In the genomic region with DNA sequence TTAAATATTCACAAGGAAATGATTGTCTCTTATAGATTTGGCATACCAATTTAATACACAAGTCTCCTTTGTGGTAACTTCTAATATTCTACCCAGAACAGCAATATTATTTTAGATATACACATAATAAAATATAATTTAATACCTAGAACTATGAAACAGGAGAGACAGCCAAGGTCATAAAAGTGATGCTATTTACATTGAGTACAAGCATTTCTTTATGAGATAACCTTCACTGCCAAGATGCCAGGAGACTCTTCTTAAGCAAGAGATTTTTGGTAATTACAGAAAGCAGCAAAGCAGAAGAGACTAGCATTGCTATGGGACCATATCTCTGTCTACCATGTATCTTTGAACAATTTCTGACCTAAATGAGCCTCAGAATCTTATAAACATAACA, we compare ENCODE assay signal across 35 cellular contexts.
"Had no signal": no experiment of that assay in that cellular context is flagged by ENCODE, and none has a peak within 500 bp of the region (broad histone marks: within the 10 kb centered on the region; RNA-seq: fewer than 3 reads in every experiment).

No MANE protein-coding gene starts in this region.

- H3K4me3 ChIP-seq: MG63 had no signal

- DNase-seq: Karpas-422, Kasumi-1, MG63, MM.1S, MV-4-11, NCI-H1048, NCI-H1092, NCI-H1092 treated with DMSO at 0.1 percent for 48 hours, NCI-H1105, NCI-H1105 treated with DMSO at 0.1 percent for 48 hours, NCI-H1417, NCI-H1417 treated with DMSO at 0.1 percent for 48 hours, NCI-H1436, NCI-H1436 treated with DMSO at 0.1 percent for 48 hours, NCI-H146, NCI-H1694, NCI-H1694 treated with DMSO at 0.1 percent for 48 hours, NCI-H187, NCI-H187 treated with DMSO at 0.1 percent for 48 hours, NCI-H1930, NCI-H2029, NCI-H2029 treated with DMSO at 0.1 percent for 48 hours, NCI-H2081, NCI-H2081 treated with DMSO at 0.1 percent for 48 hours, NCI-H2107, NCI-H2171, NCI-H2171 treated with DMSO at 0.1 percent for 48 hours, NCI-H2227 treated with DMSO at 0.1 percent for 48 hours, NCI-H226, NCI-H345, NCI-H446, NCI-H446 treated with DMSO at 0.1 percent for 48 hours, NCI-H510A, NCI-H510A treated with DMSO at 0.1 percent for 48 hours had no signal

- H3K27me3 ChIP-seq: MG63 had no signal

- H3K4me2 ChIP-seq: KMS-11 had no signal

- H3K27ac ChIP-seq: KMS-11 had no signal

- H3K36me3 ChIP-seq: MG63 had no signal
